ENCODE assay signal across 9 cellular contexts in genomic region chr1:101247404-101248287, GRCh38. TPM values are rescaled to one million over a fixed set of nuclear protein-coding genes. Genes with fewer than 3 reads are reported as not detected.
DNase-seq lines count a peak whose midpoint lies in the region; ATAC-seq and TF ChIP-seq lines count a peak whose summit lies in the region.
"Had no signal": no experiment of that assay in that cellular context is flagged by ENCODE, and none has a peak within 500 bp of the region (broad histone marks: within the 10 kb centered on the region; RNA-seq: fewer than 3 reads in every experiment).

No MANE protein-coding gene starts in this region.

- no peak for TF ChIP-seq CTCF in DND-41 (IDR thresholded peaks at IDR 0.05; ENCODE audit: borderline replicate concordance, extremely low read depth, low read length, poor library complexity, severe bottlenecking)
- TF ChIP-seq CTCF in left ventricle myocardium inferior (IDR thresholded peaks at IDR 0.05; ENCODE audit: borderline replicate concordance), result no peak

- H3K27me3 ChIP-seq in DND-41 (ENCODE audit: insufficient read depth, low read length, poor library complexity), result no peaks in the 10 kb centered on the region
- no peaks in the 10 kb centered on the region for H3K27me3 ChIP-seq in left ventricle myocardium inferior (ENCODE audit: low read depth)

- no peak overlapping the region for H3K4me2 ChIP-seq in DND-41 (ENCODE audit: insufficient read depth, low read length)

- H3K27ac ChIP-seq in DND-41 (ENCODE audit: low read length) (no peak overlapping the region), left ventricle myocardium inferior (replicated peaks) (no peak overlapping the region)

- no peaks in the 10 kb centered on the region for H4K20me1 ChIP-seq in DND-41 (ENCODE audit: insufficient read depth, low read length)

- peak overlapping the region in 1 of 3 donors; percentile 42 for H3K4me3 Mint-ChIP-seq in T-cell

- H3K36me3 Mint-ChIP-seq in T-cell, result peaks cover 9% of the 10 kb centered on the region

- H3K36me3 ChIP-seq in DND-41 (ENCODE audit: insufficient read depth, low read length), result no peaks in the 10 kb centered on the region
- H3K36me3 ChIP-seq in left ventricle myocardium inferior, result no peaks in the 10 kb centered on the region

- no peak overlapping the region for H3K4me3 ChIP-seq in DND-41 (ENCODE audit: low read depth in 1 of 2, low read length in 2 of 2)
- H3K4me3 ChIP-seq in left ventricle myocardium inferior, result no peak overlapping the region

- no peak overlapping the region for H3K9ac ChIP-seq in DND-41 (ENCODE audit: low read depth, low read length)

- intact Hi-C loops in left ventricle myocardium inferior (cut with micrococcal nuclease), result no loop called here

- no peaks in the 10 kb centered on the region for H3K9me3 ChIP-seq in DND-41 (ENCODE audit: insufficient read depth, low read length, severe bottlenecking)
- no peaks in the 10 kb centered on the region for H3K9me3 ChIP-seq in left ventricle myocardium inferior (replicated peaks)

- H3K9me3 Mint-ChIP-seq in T-cell, result no peaks in the 10 kb centered on the region

- H3K27me3 Mint-ChIP-seq in T-cell, result no peaks in the 10 kb centered on the region

- CTCF ChIA-PET in T-cell (lab: Charles Lee), result interaction anchor here (0.6 to 2.0 kb wide), 14 partner anchors 9 to 326 kb away, joined by 3 to 12 read pairs (median 6); no protein-coding TSS in a partner anchor

- POLR2A ChIA-PET in T-cell (lab: Charles Lee), result interaction anchor here (0.6 to 1.4 kb wide), 7 partner anchors 8 to 351 kb away, joined by 3 to 5 read pairs (median 4); no protein-coding TSS in a partner anchor

- peak overlapping the region; percentile 23; the same call in 1 of the 2 replicates for H2AFZ ChIP-seq in DND-41 (ENCODE audit: low read depth, low read length)

- no peaks in the 10 kb centered on the region for H3K79me2 ChIP-seq in DND-41 (ENCODE audit: insufficient read depth, low read length)

- H3K4me1 Mint-ChIP-seq in T-cell, result peaks cover 77 to 79% (median 79%) of the 10 kb centered on the region in 3 donors

- DNase-seq in DND-41 (no peak), T-cell (peak in 1 of 34 experiments; percentile 7), left ventricle myocardium inferior (no peak), COR-L47 (lab: John Stamatoyannopoulos, UW) (no peak), NCI-H774 (lab: John Stamatoyannopoulos, UW) (no peak), amygdala (lab: John Stamatoyannopoulos, UW) (no peak)
- DNase-seq: activated CD8-positive, alpha-beta memory T cell treated with anti-CD3 and anti-CD28 coated beads, Interleukin-2, amount 50 U/mL, for 4 hours had no signal

- ATAC-seq in DND-41 (ENCODE audit: insufficient read depth, low read depth) (peak; percentile 52; the same call in 1 of the 3 replicates), GM19328 (IDR thresholded peaks at IDR 0.05; ENCODE audit: unreplicated experiment) (peak; percentile 87), HG02970 (IDR thresholded peaks at IDR 0.05; ENCODE audit: low FRiP score, unreplicated experiment) (peak; percentile 87), T-cell (replicated peaks in 1 of 4) (peak in 3 of 4 experiments; percentile 26 to 39 (median 39))

- H3K27ac Mint-ChIP-seq in T-cell, result peak overlapping the region; percentile 83 to 86

- H3K4me1 ChIP-seq in DND-41 (ENCODE audit: insufficient read depth, low read length), result no peaks in the 10 kb centered on the region
- peaks cover 27% of the 10 kb centered on the region for H3K4me1 ChIP-seq in left ventricle myocardium inferior

RNA-seq across cellular contexts. Expression of gene S1PR1, which starts 10.8 kb away (rescaled TPM):
- total RNA-seq in T-cell, result 100 to 1,000 TPM; 178 to 368 (median 354) TPM
- total RNA-seq in left ventricle myocardium inferior, result 54.9 TPM
